In genomic region chr6:9360881-9361280, GRCh38 we compare ENCODE assay signal across 1 cellular context.
TF ChIP-seq lines count a peak whose summit lies in the region.

No MANE protein-coding gene starts in this region.

TF ChIP-seq in IMR-90, 13 proteins besides CTCF, POLR2A, EP300 and RAD21 (continued from another document):
- TF ChIP-seq USF2 (IDR thresholded peaks at IDR 0.05; ENCODE audit: low read depth, low read length), result no peak
- TF ChIP-seq MXI1 (IDR thresholded peaks at IDR 0.05; ENCODE audit: borderline replicate concordance, low read depth, low read length), result no peak
- no peak for TF ChIP-seq SMC3 (IDR thresholded peaks at IDR 0.05; ENCODE audit: low read depth, low read length)
- no peak for TF ChIP-seq CHD1 (IDR thresholded peaks at IDR 0.05; ENCODE audit: low read depth, low read length)
- no peak for TF ChIP-seq NFE2L2 (IDR thresholded peaks at IDR 0.05; ENCODE audit: low read depth, low read length)
- no peak for TF ChIP-seq RFX5 (IDR thresholded peaks at IDR 0.05; ENCODE audit: low read depth, low read length)
- TF ChIP-seq MAZ (IDR thresholded peaks at IDR 0.05; ENCODE audit: borderline replicate concordance, low read depth, low read length), result no peak
- TF ChIP-seq FOS (IDR thresholded peaks at IDR 0.05; ENCODE audit: low read depth, low read length), result no peak
TF ChIP-seq in IMR-90: peak in this region for 0.
